1 cellular context compared by ENCODE assay signal in the genomic region with DNA sequence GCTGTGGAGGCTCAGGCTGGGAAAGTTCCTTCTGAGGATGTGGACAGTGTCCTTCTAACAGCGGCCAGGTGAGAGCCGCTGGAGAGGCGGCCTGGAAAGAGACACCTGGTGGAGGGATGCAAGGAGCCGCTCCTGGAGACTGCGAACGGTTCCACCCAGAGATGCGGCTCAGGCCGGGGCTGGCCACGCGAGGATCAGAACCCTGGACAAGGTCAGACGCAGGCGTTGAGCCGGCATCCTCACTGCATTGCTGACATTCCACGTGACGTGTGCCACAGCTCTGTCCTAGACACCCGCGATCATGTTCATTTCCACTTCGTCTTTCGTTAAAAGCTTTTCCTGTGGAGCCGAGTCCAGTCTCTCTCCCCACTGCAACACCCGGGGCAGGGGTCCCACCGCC.
TF ChIP-seq lines count a peak whose summit lies in the region.

No MANE protein-coding gene starts in this region.

TF ChIP-seq in H1, 55 proteins besides CTCF, POLR2A, EP300 and RAD21:
- no peak for TF ChIP-seq GTF2F1 (IDR thresholded peaks at IDR 0.05; ENCODE audit: borderline replicate concordance, low read depth, low read length)
- no peak for TF ChIP-seq CBX5 (IDR thresholded peaks at IDR 0.05; ENCODE audit: low read depth, low read length)
- no peak for TF ChIP-seq TAF7 (optimal IDR thresholded peaks at IDR 0.05; ENCODE audit: borderline replicate concordance, low read depth, low read length)
- peak; percentile 59; the same call in 1 of the 2 replicates for TF ChIP-seq EGR1 (IDR thresholded peaks at IDR 0.05; ENCODE audit: borderline replicate concordance, low read depth, low read length)
- no peak for TF ChIP-seq RBBP5 (IDR thresholded peaks at IDR 0.05; ENCODE audit: borderline replicate concordance, low read depth, low read length)
- no peak for TF ChIP-seq GABPA (IDR thresholded peaks at IDR 0.05; ENCODE audit: borderline replicate concordance, insufficient read depth, low read length)
- TF ChIP-seq, protein P1, sequence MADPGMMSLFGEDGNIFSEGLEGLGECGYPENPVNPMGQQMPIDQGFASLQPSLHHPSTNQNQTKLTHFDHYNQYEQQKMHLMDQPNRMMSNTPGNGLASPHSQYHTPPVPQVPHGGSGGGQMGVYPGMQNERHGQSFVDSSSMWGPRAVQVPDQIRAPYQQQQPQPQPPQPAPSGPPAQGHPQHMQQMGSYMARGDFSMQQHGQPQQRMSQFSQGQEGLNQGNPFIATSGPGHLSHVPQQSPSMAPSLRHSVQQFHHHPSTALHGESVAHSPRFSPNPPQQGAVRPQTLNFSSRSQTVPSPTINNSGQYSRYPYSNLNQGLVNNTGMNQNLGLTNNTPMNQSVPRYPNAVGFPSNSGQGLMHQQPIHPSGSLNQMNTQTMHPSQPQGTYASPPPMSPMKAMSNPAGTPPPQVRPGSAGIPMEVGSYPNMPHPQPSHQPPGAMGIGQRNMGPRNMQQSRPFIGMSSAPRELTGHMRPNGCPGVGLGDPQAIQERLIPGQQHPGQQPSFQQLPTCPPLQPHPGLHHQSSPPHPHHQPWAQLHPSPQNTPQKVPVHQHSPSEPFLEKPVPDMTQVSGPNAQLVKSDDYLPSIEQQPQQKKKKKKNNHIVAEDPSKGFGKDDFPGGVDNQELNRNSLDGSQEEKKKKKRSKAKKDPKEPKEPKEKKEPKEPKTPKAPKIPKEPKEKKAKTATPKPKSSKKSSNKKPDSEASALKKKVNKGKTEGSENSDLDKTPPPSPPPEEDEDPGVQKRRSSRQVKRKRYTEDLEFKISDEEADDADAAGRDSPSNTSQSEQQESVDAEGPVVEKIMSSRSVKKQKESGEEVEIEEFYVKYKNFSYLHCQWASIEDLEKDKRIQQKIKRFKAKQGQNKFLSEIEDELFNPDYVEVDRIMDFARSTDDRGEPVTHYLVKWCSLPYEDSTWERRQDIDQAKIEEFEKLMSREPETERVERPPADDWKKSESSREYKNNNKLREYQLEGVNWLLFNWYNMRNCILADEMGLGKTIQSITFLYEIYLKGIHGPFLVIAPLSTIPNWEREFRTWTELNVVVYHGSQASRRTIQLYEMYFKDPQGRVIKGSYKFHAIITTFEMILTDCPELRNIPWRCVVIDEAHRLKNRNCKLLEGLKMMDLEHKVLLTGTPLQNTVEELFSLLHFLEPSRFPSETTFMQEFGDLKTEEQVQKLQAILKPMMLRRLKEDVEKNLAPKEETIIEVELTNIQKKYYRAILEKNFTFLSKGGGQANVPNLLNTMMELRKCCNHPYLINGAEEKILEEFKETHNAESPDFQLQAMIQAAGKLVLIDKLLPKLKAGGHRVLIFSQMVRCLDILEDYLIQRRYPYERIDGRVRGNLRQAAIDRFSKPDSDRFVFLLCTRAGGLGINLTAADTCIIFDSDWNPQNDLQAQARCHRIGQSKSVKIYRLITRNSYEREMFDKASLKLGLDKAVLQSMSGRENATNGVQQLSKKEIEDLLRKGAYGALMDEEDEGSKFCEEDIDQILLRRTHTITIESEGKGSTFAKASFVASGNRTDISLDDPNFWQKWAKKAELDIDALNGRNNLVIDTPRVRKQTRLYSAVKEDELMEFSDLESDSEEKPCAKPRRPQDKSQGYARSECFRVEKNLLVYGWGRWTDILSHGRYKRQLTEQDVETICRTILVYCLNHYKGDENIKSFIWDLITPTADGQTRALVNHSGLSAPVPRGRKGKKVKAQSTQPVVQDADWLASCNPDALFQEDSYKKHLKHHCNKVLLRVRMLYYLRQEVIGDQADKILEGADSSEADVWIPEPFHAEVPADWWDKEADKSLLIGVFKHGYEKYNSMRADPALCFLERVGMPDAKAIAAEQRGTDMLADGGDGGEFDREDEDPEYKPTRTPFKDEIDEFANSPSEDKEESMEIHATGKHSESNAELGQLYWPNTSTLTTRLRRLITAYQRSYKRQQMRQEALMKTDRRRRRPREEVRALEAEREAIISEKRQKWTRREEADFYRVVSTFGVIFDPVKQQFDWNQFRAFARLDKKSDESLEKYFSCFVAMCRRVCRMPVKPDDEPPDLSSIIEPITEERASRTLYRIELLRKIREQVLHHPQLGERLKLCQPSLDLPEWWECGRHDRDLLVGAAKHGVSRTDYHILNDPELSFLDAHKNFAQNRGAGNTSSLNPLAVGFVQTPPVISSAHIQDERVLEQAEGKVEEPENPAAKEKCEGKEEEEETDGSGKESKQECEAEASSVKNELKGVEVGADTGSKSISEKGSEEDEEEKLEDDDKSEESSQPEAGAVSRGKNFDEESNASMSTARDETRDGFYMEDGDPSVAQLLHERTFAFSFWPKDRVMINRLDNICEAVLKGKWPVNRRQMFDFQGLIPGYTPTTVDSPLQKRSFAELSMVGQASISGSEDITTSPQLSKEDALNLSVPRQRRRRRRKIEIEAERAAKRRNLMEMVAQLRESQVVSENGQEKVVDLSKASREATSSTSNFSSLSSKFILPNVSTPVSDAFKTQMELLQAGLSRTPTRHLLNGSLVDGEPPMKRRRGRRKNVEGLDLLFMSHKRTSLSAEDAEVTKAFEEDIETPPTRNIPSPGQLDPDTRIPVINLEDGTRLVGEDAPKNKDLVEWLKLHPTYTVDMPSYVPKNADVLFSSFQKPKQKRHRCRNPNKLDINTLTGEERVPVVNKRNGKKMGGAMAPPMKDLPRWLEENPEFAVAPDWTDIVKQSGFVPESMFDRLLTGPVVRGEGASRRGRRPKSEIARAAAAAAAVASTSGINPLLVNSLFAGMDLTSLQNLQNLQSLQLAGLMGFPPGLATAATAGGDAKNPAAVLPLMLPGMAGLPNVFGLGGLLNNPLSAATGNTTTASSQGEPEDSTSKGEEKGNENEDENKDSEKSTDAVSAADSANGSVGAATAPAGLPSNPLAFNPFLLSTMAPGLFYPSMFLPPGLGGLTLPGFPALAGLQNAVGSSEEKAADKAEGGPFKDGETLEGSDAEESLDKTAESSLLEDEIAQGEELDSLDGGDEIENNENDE (IDR thresholded peaks at IDR 0.05; ENCODE audit: insufficient replicate concordance, low read length) = no peak
- peak; percentile 72 for TF ChIP-seq TEAD4 (IDR thresholded peaks at IDR 0.05; ENCODE audit: low read depth, low read length)
- no peak for TF ChIP-seq PHF8 (conservative IDR thresholded peaks at IDR 0.05; ENCODE audit: low read depth, low read length)
- TF ChIP-seq, protein P2, sequence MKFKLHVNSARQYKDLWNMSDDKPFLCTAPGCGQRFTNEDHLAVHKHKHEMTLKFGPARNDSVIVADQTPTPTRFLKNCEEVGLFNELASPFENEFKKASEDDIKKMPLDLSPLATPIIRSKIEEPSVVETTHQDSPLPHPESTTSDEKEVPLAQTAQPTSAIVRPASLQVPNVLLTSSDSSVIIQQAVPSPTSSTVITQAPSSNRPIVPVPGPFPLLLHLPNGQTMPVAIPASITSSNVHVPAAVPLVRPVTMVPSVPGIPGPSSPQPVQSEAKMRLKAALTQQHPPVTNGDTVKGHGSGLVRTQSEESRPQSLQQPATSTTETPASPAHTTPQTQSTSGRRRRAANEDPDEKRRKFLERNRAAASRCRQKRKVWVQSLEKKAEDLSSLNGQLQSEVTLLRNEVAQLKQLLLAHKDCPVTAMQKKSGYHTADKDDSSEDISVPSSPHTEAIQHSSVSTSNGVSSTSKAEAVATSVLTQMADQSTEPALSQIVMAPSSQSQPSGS (IDR thresholded peaks at IDR 0.05; ENCODE audit: low read length) = no peak
- no peak for TF ChIP-seq BCL11A (IDR thresholded peaks at IDR 0.05; ENCODE audit: low read depth in 2 of 2, low read length in 2 of 2)
- no peak for TF ChIP-seq NRF1 (IDR thresholded peaks at IDR 0.05; ENCODE audit: low read depth, low read length)
- TF ChIP-seq BACH1 (IDR thresholded peaks at IDR 0.05; ENCODE audit: low read length) = no peak
- TF ChIP-seq ZNF274 (IDR thresholded peaks at IDR 0.05; ENCODE audit: borderline replicate concordance, extremely low read depth, low read length) = no peak
TF ChIP-seq in H1: peak in this region for 2.
